In the genomic region with DNA sequence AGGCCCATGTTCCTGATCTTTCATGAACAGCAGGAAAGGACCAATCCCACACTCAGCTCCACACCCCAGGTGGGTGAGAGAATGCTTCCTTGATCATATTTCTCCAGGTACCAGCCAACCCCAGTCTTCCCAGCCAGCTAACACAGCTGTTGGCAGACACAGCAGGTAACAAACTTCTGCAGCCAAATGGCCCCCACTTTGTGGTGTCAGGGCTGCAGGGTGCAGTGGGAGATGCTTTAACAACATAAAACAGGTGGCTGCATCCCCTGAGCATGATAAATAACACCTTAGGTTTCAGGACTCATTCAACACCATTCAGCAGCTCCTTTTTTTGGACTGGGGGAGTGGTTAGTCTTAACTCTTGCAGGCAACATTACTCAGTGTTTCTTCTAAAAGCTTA, we compare ENCODE assay signal across 25 cellular contexts.
"Had no signal": no experiment of that assay in that cellular context is flagged by ENCODE, and none has a peak within 500 bp of the region (broad histone marks: within the 10 kb centered on the region; RNA-seq: fewer than 3 reads in every experiment).

No MANE protein-coding gene starts in this region.

- H3K4me3 Mint-ChIP-seq: activated CD4-positive, alpha-beta T cell treated with anti-CD3 and anti-CD28 coated beads, Interleukin-2, amount 10 ng/mL, durations not matched to agents 7 days and 5 days; activated naive CD8-positive, alpha-beta T cell treated with anti-CD3 and anti-CD28 coated beads for 36 hours; activated T-helper 17 cell treated with anti-CD3 and anti-CD28 coated beads, Interleukin-2, amount 50 U/mL, for 72 hours; effector memory CD8-positive, alpha-beta T cell; naive thymus-derived CD4-positive, alpha-beta T cell; neural crest cell; stimulated activated memory B cell treated with anti-CD40 and anti-IgM and Interleukin-4, amounts not matched to agents 10 μg/mL and 1 μg/mL and 100 μg/mL, for 72 hours had no signal

- H3K27ac Mint-ChIP-seq: activated CD4-positive, alpha-beta T cell treated with anti-CD3 and anti-CD28 coated beads, Interleukin-2, amount 10 ng/mL, durations not matched to agents 7 days and 5 days; activated naive CD8-positive, alpha-beta T cell treated with anti-CD3 and anti-CD28 coated beads for 36 hours; activated T-helper 17 cell treated with anti-CD3 and anti-CD28 coated beads, Interleukin-2, amount 50 U/mL, for 72 hours; effector memory CD8-positive, alpha-beta T cell; naive thymus-derived CD4-positive, alpha-beta T cell; stimulated activated memory B cell treated with anti-CD40 and anti-IgM and Interleukin-4, amounts not matched to agents 10 μg/mL and 1 μg/mL and 100 μg/mL, for 72 hours had no signal

- DNase-seq: activated CD4-positive, alpha-beta T cell treated with anti-CD3 and anti-CD28 coated beads, Interleukin-2, amount 10 ng/mL, durations not matched to agents 7 days and 5 days; activated CD4-positive, CD25-positive, alpha-beta regulatory T cell treated with anti-CD3 and anti-CD28 coated beads, Interleukin-2, amount 50 U/mL, for 72 hours; activated naive CD4-positive, alpha-beta T cell; activated naive CD8-positive, alpha-beta T cell treated with anti-CD3 and anti-CD28 coated beads for 36 hours; activated T-cell treated with anti-CD3 and anti-CD28 coated beads, Interleukin-2, amount 50 U/mL, for 1 hour; central memory CD4-positive, alpha-beta T cell; effector memory CD8-positive, alpha-beta T cell; glutamatergic neuron; hippocampal formation; kidney glomerular epithelial cell; left lung; naive thymus-derived CD4-positive, alpha-beta T cell; occipital lobe; posterior cingulate gyrus; sigmoid colon; stimulated activated CD4-positive, alpha-beta T cell treated with anti-CD3 and anti-CD28 coated beads, Interleukin-15, amount 100 ng/mL, for 24 hours; stomach; WERI-Rb-1 had no signal

- H3K36me3 Mint-ChIP-seq: activated naive CD8-positive, alpha-beta T cell treated with anti-CD3 and anti-CD28 coated beads for 36 hours; naive thymus-derived CD4-positive, alpha-beta T cell; stimulated activated memory B cell treated with anti-CD40 and anti-IgM and Interleukin-4, amounts not matched to agents 10 μg/mL and 1 μg/mL and 100 μg/mL, for 72 hours had no signal

- H3K9me3 Mint-ChIP-seq: activated CD4-positive, alpha-beta T cell treated with anti-CD3 and anti-CD28 coated beads, Interleukin-2, amount 10 ng/mL, durations not matched to agents 7 days and 5 days; activated naive CD8-positive, alpha-beta T cell treated with anti-CD3 and anti-CD28 coated beads for 36 hours; activated T-helper 17 cell treated with anti-CD3 and anti-CD28 coated beads, Interleukin-2, amount 50 U/mL, for 72 hours; effector memory CD8-positive, alpha-beta T cell; stimulated activated memory B cell treated with anti-CD40 and anti-IgM and Interleukin-4, amounts not matched to agents 10 μg/mL and 1 μg/mL and 100 μg/mL, for 72 hours had no signal

- H3K4me1 Mint-ChIP-seq: activated naive CD8-positive, alpha-beta T cell treated with anti-CD3 and anti-CD28 coated beads for 36 hours; activated T-helper 17 cell treated with anti-CD3 and anti-CD28 coated beads, Interleukin-2, amount 50 U/mL, for 72 hours; stimulated activated memory B cell treated with anti-CD40 and anti-IgM and Interleukin-4, amounts not matched to agents 10 μg/mL and 1 μg/mL and 100 μg/mL, for 72 hours had no signal

- H3K27me3 Mint-ChIP-seq: activated naive CD8-positive, alpha-beta T cell treated with anti-CD3 and anti-CD28 coated beads for 36 hours had no signal

- FAIRE-seq: astrocyte, frontal cortex, TTC549, urothelium cell line had no signal
